ENCODE assay signal across 13 cellular contexts in genomic region chr5:72651779-72652178, GRCh38.
"Had no signal": no experiment of that assay in that cellular context is flagged by ENCODE, and none has a peak within 500 bp of the region (broad histone marks: within the 10 kb centered on the region; RNA-seq: fewer than 3 reads in every experiment).

No MANE protein-coding gene starts in this region.

- H2AFZ ChIP-seq: hepatocyte had no signal

- H3K27ac ChIP-seq: ascending aorta, cardiac muscle cell, hepatocyte, suprapubic skin had no signal

- H3K79me2 ChIP-seq: hepatocyte had no signal

- H3K4me3 ChIP-seq: ascending aorta, cardiac muscle cell, hepatocyte, suprapubic skin had no signal

- H3K27me3 ChIP-seq: ascending aorta, cardiac muscle cell, hepatocyte, suprapubic skin had no signal

- H3K9me3 ChIP-seq: ascending aorta, suprapubic skin had no signal

- FAIRE-seq: endometrium had no signal

- H3K36me3 ChIP-seq: ascending aorta, cardiac muscle cell, suprapubic skin had no signal

- ATAC-seq: esophagus mucosa had no signal

- H3K4me2 ChIP-seq: hepatocyte had no signal

- DNase-seq: activated CD4-positive, alpha-beta T cell treated with anti-CD3 and anti-CD28 coated beads, Interleukin-2, amount 10 ng/mL, durations not matched to agents 7 days and 5 days; activated naive CD4-positive, alpha-beta T cell treated with anti-CD3 and anti-CD28 coated beads for 36 hours; nephron progenitor cell; occipital lobe; stimulated activated CD4-positive, alpha-beta T cell treated with anti-CD3 and anti-CD28 coated beads, Interleukin-4, amount 100 ng/mL, for 4 hours; stimulated activated CD8-positive, alpha-beta memory T cell treated with anti-CD3 and anti-CD28 coated beads, Interleukin-4, amount 100 ng/mL, for 48 hours; stimulated activated naive CD4-positive, alpha-beta T cell treated with Interleukin-2 at 50 U/mL for 16 hours had no signal

- H3K4me1 ChIP-seq: ascending aorta, suprapubic skin had no signal
